Comparison of ENCODE assay signal across 12 cellular contexts in genomic region chr20:22387452-22387851, GRCh38.
"Had no signal": no experiment of that assay in that cellular context is flagged by ENCODE, and none has a peak within 500 bp of the region (broad histone marks: within the 10 kb centered on the region; RNA-seq: fewer than 3 reads in every experiment).

No MANE protein-coding gene starts in this region.

- H3K9me3 Mint-ChIP-seq: activated naive CD4-positive, alpha-beta T cell treated with anti-CD3 and anti-CD28 coated beads for 36 hours; activated T-helper 2 cell treated with anti-CD3 and anti-CD28 coated beads, Interferon-gamma antibody, Interleukin-2, Interleukin-4, amounts not matched to agents 10 μg/mL and 5 μg/mL and 100 μg/mL, durations not matched to agents 14 hours and 24 hours and 36 hours; natural killer cell; stimulated activated memory B cell treated with anti-CD40 and anti-IgM and Interleukin-4, amounts not matched to agents 10 μg/mL and 1 μg/mL and 100 μg/mL, for 72 hours had no signal

- H3K36me3 ChIP-seq: cardiac muscle cell, gastroesophageal sphincter, thyroid gland had no signal

- H3K4me3 Mint-ChIP-seq: activated naive CD4-positive, alpha-beta T cell treated with anti-CD3 and anti-CD28 coated beads for 36 hours; natural killer cell; stimulated activated memory B cell treated with anti-CD40 and anti-IgM and Interleukin-4, amounts not matched to agents 10 μg/mL and 1 μg/mL and 100 μg/mL, for 72 hours had no signal

- FAIRE-seq: astrocyte had no signal

- DNase-seq: activated naive CD4-positive, alpha-beta T cell treated with anti-CD3 and anti-CD28 coated beads for 36 hours; mesenchymal stem cell; natural killer cell; posterior cingulate gyrus; stimulated activated CD4-positive, alpha-beta T cell treated with anti-CD3 and anti-CD28 coated beads, Interleukin-2, amount 100 ng/mL, for 48 hours; thyroid gland had no signal

- H3K36me3 Mint-ChIP-seq: natural killer cell; stimulated activated memory B cell treated with anti-CD40 and anti-IgM and Interleukin-4, amounts not matched to agents 10 μg/mL and 1 μg/mL and 100 μg/mL, for 72 hours had no signal

- H3K27ac Mint-ChIP-seq: activated naive CD4-positive, alpha-beta T cell treated with anti-CD3 and anti-CD28 coated beads for 36 hours; activated T-helper 2 cell treated with anti-CD3 and anti-CD28 coated beads, Interferon-gamma antibody, Interleukin-2, Interleukin-4, amounts not matched to agents 10 μg/mL and 5 μg/mL and 100 μg/mL, durations not matched to agents 14 hours and 24 hours and 36 hours; natural killer cell; stimulated activated memory B cell treated with anti-CD40 and anti-IgM and Interleukin-4, amounts not matched to agents 10 μg/mL and 1 μg/mL and 100 μg/mL, for 72 hours had no signal

- H3K4me3 ChIP-seq: cardiac muscle cell, gastroesophageal sphincter, thyroid gland had no signal

- H3K27me3 ChIP-seq: thyroid gland had no signal

- ATAC-seq: gastroesophageal sphincter; left lobe of liver; natural killer cell; stimulated activated memory B cell treated with anti-CD40 and anti-IgM and Interleukin-4, amounts not matched to agents 10 μg/mL and 1 μg/mL and 100 μg/mL, for 72 hours had no signal

- H3K27me3 Mint-ChIP-seq: stimulated activated memory B cell treated with anti-CD40 and anti-IgM and Interleukin-4, amounts not matched to agents 10 μg/mL and 1 μg/mL and 100 μg/mL, for 72 hours had no signal

- H3K4me1 Mint-ChIP-seq: natural killer cell had no signal
